In the genomic region with DNA sequence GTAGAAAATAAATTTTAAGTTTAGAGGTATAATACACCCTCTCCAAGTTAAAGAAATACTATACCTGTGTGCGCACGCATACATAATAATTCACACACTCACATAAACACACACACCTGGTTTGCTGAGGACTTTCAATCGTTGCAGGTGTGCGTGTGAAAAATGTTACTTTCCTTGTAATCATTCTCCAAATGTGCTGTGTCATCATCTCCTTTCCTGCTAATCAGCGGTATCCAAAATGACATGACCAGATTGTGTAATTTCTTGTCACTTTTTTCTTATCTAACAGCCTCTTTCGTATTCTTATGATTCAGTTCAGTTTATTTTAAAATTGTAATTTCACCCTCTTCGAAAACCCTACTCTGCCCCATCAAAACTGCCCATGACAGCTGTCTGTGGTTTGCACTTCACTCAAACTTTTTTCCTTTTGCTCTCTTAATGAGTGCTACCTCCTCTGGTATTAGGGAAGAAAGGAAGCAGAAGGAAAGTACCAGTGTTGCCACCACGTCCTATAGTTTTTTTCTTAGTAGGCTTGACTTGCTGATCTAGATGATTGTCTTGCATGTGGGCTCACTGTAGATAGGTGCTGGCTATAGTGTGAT, we compare ENCODE assay signal across 35 cellular contexts.
"Had no signal": no experiment of that assay in that cellular context is flagged by ENCODE, and none has a peak within 500 bp of the region (broad histone marks: within the 10 kb centered on the region; RNA-seq: fewer than 3 reads in every experiment).

No MANE protein-coding gene starts in this region.

- H3K4me1 ChIP-seq: adrenal gland, body of pancreas, colonic mucosa, esophagus squamous epithelium, gastroesophageal sphincter had no signal

- ATAC-seq: activated CD4-positive, CD25-positive, alpha-beta regulatory T cell treated with anti-CD3 and anti-CD28 coated beads, Interleukin-2, amount 50 U/mL, for 24 hours; activated CD8-positive, alpha-beta memory T cell treated with anti-CD3 and anti-CD28 coated beads, Interleukin-2, amount 10 ng/mL, durations not matched to agents 7 days and 5 days; activated CD8-positive, alpha-beta T cell treated with anti-CD3 and anti-CD28 coated beads, Interleukin-2, amount 10 ng/mL, durations not matched to agents 7 days and 5 days; activated naive CD8-positive, alpha-beta T cell treated with anti-CD3 and anti-CD28 coated beads, Interleukin-2, amount 50 U/mL, for 24 hours; body of pancreas; gastroesophageal sphincter had no signal

- H3K27ac Mint-ChIP-seq: activated B cell treated with CpG ODN at 0.5 μM for 24 hours; activated CD8-positive, alpha-beta memory T cell treated with anti-CD3 and anti-CD28 coated beads, Interleukin-2, amount 10 ng/mL, durations not matched to agents 7 days and 5 days; activated CD8-positive, alpha-beta T cell treated with anti-CD3 and anti-CD28 coated beads, Interleukin-2, amount 10 ng/mL, durations not matched to agents 7 days and 5 days; activated naive CD4-positive, alpha-beta T cell treated with anti-CD3 and anti-CD28 coated beads for 36 hours; activated naive CD4-positive, alpha-beta T cell treated with anti-CD3 and anti-CD28 coated beads, Interleukin-2, amount 50 U/mL, for 24 hours; activated naive CD8-positive, alpha-beta T cell treated with anti-CD3 and anti-CD28 coated beads for 36 hours; activated naive CD8-positive, alpha-beta T cell treated with anti-CD3 and anti-CD28 coated beads, Interleukin-2, amount 50 U/mL, for 24 hours; activated T-helper 1 cell treated with anti-CD3 and anti-CD28 coated beads, Interleukin-12 subunit alpha, Interleukin-12 subunit beta, Interleukin-2, Interleukin-4 antibody, amounts not matched to agents 30 ng/mL and 10 ng/mL and 1 ng/mL, durations not matched to agents 14 hours and 24 hours and 36 hours; activated T-helper 2 cell treated with anti-CD3 and anti-CD28 coated beads, Interferon-gamma antibody, Interleukin-2, Interleukin-4, amounts not matched to agents 10 μg/mL and 5 μg/mL and 100 μg/mL, durations not matched to agents 14 hours and 24 hours and 36 hours; T-helper 2 cell treated with Interferon-gamma antibody and Interleukin-4, amounts not matched to agents 5 μg/mL and 100 μg/mL, for 36 hours had no signal

- H3K36me3 Mint-ChIP-seq: activated CD8-positive, alpha-beta memory T cell treated with anti-CD3 and anti-CD28 coated beads, Interleukin-2, amount 10 ng/mL, durations not matched to agents 7 days and 5 days; activated naive CD4-positive, alpha-beta T cell treated with anti-CD3 and anti-CD28 coated beads, Interleukin-2, amount 50 U/mL, for 24 hours; activated naive CD8-positive, alpha-beta T cell treated with anti-CD3 and anti-CD28 coated beads for 36 hours had no signal

- DNase-seq: activated B cell treated with CpG ODN at 0.5 μM for 24 hours; activated CD4-positive, alpha-beta T cell treated with anti-CD3 and anti-CD28 coated beads for 48 hours; activated CD4-positive, alpha-beta T cell treated with anti-CD3 and anti-CD28 coated beads, Interleukin-2, amount 50 U/mL, for 1 hour; activated CD4-positive, alpha-beta T cell treated with anti-CD3 and anti-CD28 coated beads, Interleukin-2, amount 50 U/mL, for 48 hours; activated CD8-positive, alpha-beta memory T cell treated with anti-CD3 and anti-CD28 coated beads, Interleukin-2, amount 10 ng/mL, durations not matched to agents 7 days and 5 days; activated CD8-positive, alpha-beta memory T cell treated with anti-CD3 and anti-CD28 coated beads, Interleukin-2, amount 50 U/mL, for 4 hours; activated CD8-positive, alpha-beta T cell treated with anti-CD3 and anti-CD28 coated beads, Interleukin-2, amount 10 ng/mL, durations not matched to agents 7 days and 5 days; activated effector memory CD4-positive, alpha-beta T cell treated with anti-CD3 and anti-CD28 coated beads, Interleukin-2, amount 50 U/mL, for 16 hours; activated naive CD4-positive, alpha-beta T cell treated with anti-CD3 and anti-CD28 coated beads for 36 hours; activated naive CD8-positive, alpha-beta T cell treated with anti-CD3 and anti-CD28 coated beads for 36 hours; activated naive CD8-positive, alpha-beta T cell treated with anti-CD3 and anti-CD28 coated beads, Interleukin-2, amount 50 U/mL, for 24 hours; activated T-cell treated with anti-CD3 and anti-CD28 coated beads, Interleukin-2, amount 50 U/mL, for 1 hour; activated T-cell treated with anti-CD3 and anti-CD28 coated beads, Interleukin-2, amount 50 U/mL, for 48 hours; adrenal gland; amygdala; aorta; body of pancreas; central memory CD4-positive, alpha-beta T cell; cerebellar nuclear complex; colonic mucosa; effector CD8-positive, alpha-beta T cell; esophagus squamous epithelium; foreskin melanocyte; hippocampal formation; T1000; WERI-Rb-1 had no signal

- H3K27me3 Mint-ChIP-seq: activated B cell treated with CpG ODN at 0.5 μM for 24 hours; activated CD8-positive, alpha-beta memory T cell treated with anti-CD3 and anti-CD28 coated beads, Interleukin-2, amount 10 ng/mL, durations not matched to agents 7 days and 5 days; activated naive CD4-positive, alpha-beta T cell treated with anti-CD3 and anti-CD28 coated beads, Interleukin-2, amount 50 U/mL, for 24 hours; activated naive CD8-positive, alpha-beta T cell treated with anti-CD3 and anti-CD28 coated beads for 36 hours; activated naive CD8-positive, alpha-beta T cell treated with anti-CD3 and anti-CD28 coated beads, Interleukin-2, amount 50 U/mL, for 24 hours had no signal

- H3K9me3 ChIP-seq: adrenal gland, body of pancreas, colonic mucosa, esophagus squamous epithelium, gastroesophageal sphincter had no signal

- FAIRE-seq: endometrium, endothelial cell of umbilical vein had no signal

- H3K4me3 ChIP-seq: adrenal gland, body of pancreas, colonic mucosa, esophagus squamous epithelium, gastroesophageal sphincter had no signal

- H3K4me1 Mint-ChIP-seq: activated B cell treated with CpG ODN at 0.5 μM for 24 hours; activated CD8-positive, alpha-beta memory T cell treated with anti-CD3 and anti-CD28 coated beads, Interleukin-2, amount 10 ng/mL, durations not matched to agents 7 days and 5 days; activated naive CD4-positive, alpha-beta T cell treated with anti-CD3 and anti-CD28 coated beads, Interleukin-2, amount 50 U/mL, for 24 hours; activated naive CD8-positive, alpha-beta T cell treated with anti-CD3 and anti-CD28 coated beads for 36 hours; activated naive CD8-positive, alpha-beta T cell treated with anti-CD3 and anti-CD28 coated beads, Interleukin-2, amount 50 U/mL, for 24 hours had no signal

- H3K27me3 ChIP-seq: adrenal gland, colonic mucosa, esophagus squamous epithelium, gastroesophageal sphincter had no signal

- H3K27ac ChIP-seq: adrenal gland, body of pancreas, colonic mucosa, epithelial cell of prostate, esophagus squamous epithelium, gastroesophageal sphincter, WERI-Rb-1 had no signal

- H3K36me3 ChIP-seq: adrenal gland, colonic mucosa, esophagus squamous epithelium, gastroesophageal sphincter, WERI-Rb-1 had no signal

- H3K4me3 Mint-ChIP-seq: activated B cell treated with CpG ODN at 0.5 μM for 24 hours; activated CD8-positive, alpha-beta memory T cell treated with anti-CD3 and anti-CD28 coated beads, Interleukin-2, amount 10 ng/mL, durations not matched to agents 7 days and 5 days; activated CD8-positive, alpha-beta T cell treated with anti-CD3 and anti-CD28 coated beads, Interleukin-2, amount 10 ng/mL, durations not matched to agents 7 days and 5 days; activated naive CD4-positive, alpha-beta T cell treated with anti-CD3 and anti-CD28 coated beads for 36 hours; activated naive CD4-positive, alpha-beta T cell treated with anti-CD3 and anti-CD28 coated beads, Interleukin-2, amount 50 U/mL, for 24 hours; activated naive CD8-positive, alpha-beta T cell treated with anti-CD3 and anti-CD28 coated beads for 36 hours; activated naive CD8-positive, alpha-beta T cell treated with anti-CD3 and anti-CD28 coated beads, Interleukin-2, amount 50 U/mL, for 24 hours; activated T-helper 1 cell treated with anti-CD3 and anti-CD28 coated beads, Interleukin-12 subunit alpha, Interleukin-12 subunit beta, Interleukin-2, Interleukin-4 antibody, amounts not matched to agents 30 ng/mL and 10 ng/mL and 1 ng/mL, durations not matched to agents 14 hours and 24 hours and 36 hours; T-helper 2 cell treated with Interferon-gamma antibody and Interleukin-4, amounts not matched to agents 5 μg/mL and 100 μg/mL, for 36 hours had no signal
